In genomic region chr20:45087115-45087785, GRCh38 we compare ENCODE assay signal across 1 cellular context.
TF ChIP-seq lines count a peak whose summit lies in the region.

No MANE protein-coding gene starts in this region.

TF ChIP-seq in SK-N-SH, 30 proteins besides CTCF, POLR2A, EP300 and RAD21:
- no peak for TF ChIP-seq RXRA (IDR thresholded peaks at IDR 0.05; ENCODE audit: borderline replicate concordance, low read depth)
- TF ChIP-seq USF2 (IDR thresholded peaks at IDR 0.05; ENCODE audit: borderline replicate concordance, low read depth, low read length): no peak
- TF ChIP-seq GABPA (IDR thresholded peaks at IDR 0.05; ENCODE audit: low read depth): no peak
- no peak for TF ChIP-seq MXI1 (IDR thresholded peaks at IDR 0.05; ENCODE audit: low read depth, low read length)
- TF ChIP-seq ELF1 (IDR thresholded peaks at IDR 0.05): no peak
- TF ChIP-seq RFX5 (IDR thresholded peaks at IDR 0.05; ENCODE audit: low read length): no peak
- TF ChIP-seq PBX3 (IDR thresholded peaks at IDR 0.05): no peak
- no peak for TF ChIP-seq MAX (IDR thresholded peaks at IDR 0.05; ENCODE audit: low read depth)
- TF ChIP-seq SIN3A (IDR thresholded peaks at IDR 0.05; ENCODE audit: borderline replicate concordance, low read depth, low read length): no peak
- no peak for TF ChIP-seq IRF3 (IDR thresholded peaks at IDR 0.05; ENCODE audit: low read depth, low read length)
- TF ChIP-seq EZH2phosphoT487 (IDR thresholded peaks at IDR 0.05; ENCODE audit: borderline replicate concordance, low read depth): no peak
- TF ChIP-seq FOXM1 (IDR thresholded peaks at IDR 0.05; ENCODE audit: low read depth): no peak
- no peak for TF ChIP-seq FOXJ3 (CRISPR knock-in tag; IDR thresholded peaks at IDR 0.05)
- TF ChIP-seq FOSL2 (IDR thresholded peaks at IDR 0.05; ENCODE audit: borderline replicate concordance, low read depth): no peak
- TF ChIP-seq USF1 (IDR thresholded peaks at IDR 0.05; ENCODE audit: borderline replicate concordance, low read depth): no peak
- TF ChIP-seq SMC3 (IDR thresholded peaks at IDR 0.05; ENCODE audit: low read depth, low read length): no peak
- TF ChIP-seq POLR2AphosphoS5 (IDR thresholded peaks at IDR 0.05; ENCODE audit: low read depth, low read length): no peak
- TF ChIP-seq TEAD4 (IDR thresholded peaks at IDR 0.05; ENCODE audit: borderline replicate concordance, insufficient read depth): no peak
